ENCODE assay signal across 15 cellular contexts in the genomic region with DNA sequence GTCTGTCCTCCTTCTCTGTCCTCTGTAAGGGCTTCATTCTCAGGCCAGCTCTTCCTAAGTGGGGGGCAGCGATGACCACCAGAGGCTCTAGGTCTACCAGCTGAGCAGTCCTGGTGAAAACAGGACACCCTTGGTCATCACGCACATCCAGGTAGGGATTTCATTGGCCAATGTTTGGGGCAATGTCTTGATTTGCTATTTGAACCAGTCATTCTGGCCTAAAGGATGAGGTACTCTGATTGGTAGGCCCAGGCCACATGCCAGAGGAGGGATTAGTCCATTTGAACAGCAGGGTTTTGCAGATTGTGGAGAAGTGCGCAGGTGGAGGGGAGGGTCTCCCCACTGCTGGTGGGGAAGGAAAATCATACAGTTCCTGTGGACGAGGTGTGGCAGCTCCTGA. TPM values are rescaled to one million over a fixed set of nuclear protein-coding genes. Genes with fewer than 3 reads are reported as not detected.
DNase-seq lines count a peak whose midpoint lies in the region; ATAC-seq and TF ChIP-seq lines count a peak whose summit lies in the region.
"Had no signal": no experiment of that assay in that cellular context is flagged by ENCODE, and none has a peak within 500 bp of the region (broad histone marks: within the 10 kb centered on the region; RNA-seq: fewer than 3 reads in every experiment).

No MANE protein-coding gene starts in this region.

- H3K9ac ChIP-seq in Karpas-422 (ENCODE audit: low read length): no peak overlapping the region

- H3K27ac ChIP-seq in Karpas-422 (ENCODE audit: low read length): no peak overlapping the region
- H3K27ac ChIP-seq: A549, C4-2B had no signal

- H3K27me3 ChIP-seq in Karpas-422 (ENCODE audit: low read length): no peaks in the 10 kb centered on the region
- H3K27me3 ChIP-seq: BE2C had no signal

- H3K27ac Mint-ChIP-seq in natural killer cell treated with Interleukin-12 subunit alpha and Interleukin-12 subunit beta and Interleukin-15 and Interleukin-18, amount 100 ng/mL, for 72 hours: no peak overlapping the region
- H3K27ac Mint-ChIP-seq in natural killer cell: no peak overlapping the region
- peak overlapping the region; percentile 64 for H3K27ac Mint-ChIP-seq in nephron progenitor cell
- H3K27ac Mint-ChIP-seq: CD8-positive, alpha-beta T cell had no signal

- TF ChIP-seq CTCF in natural killer cell (IDR thresholded peaks at IDR 0.05) (no peak), nephron progenitor cell (IDR thresholded peaks at IDR 0.05) (no peak)

- H3K9me3 Mint-ChIP-seq in natural killer cell treated with Interleukin-12 subunit alpha and Interleukin-12 subunit beta and Interleukin-15 and Interleukin-18, amount 100 ng/mL, for 72 hours: no peaks in the 10 kb centered on the region
- no peaks in the 10 kb centered on the region for H3K9me3 Mint-ChIP-seq in natural killer cell
- no peaks in the 10 kb centered on the region for H3K9me3 Mint-ChIP-seq in nephron progenitor cell
- H3K9me3 Mint-ChIP-seq: CD8-positive, alpha-beta T cell had no signal

- H3K4me3 ChIP-seq in Karpas-422 (ENCODE audit: low read length): no peak overlapping the region
- H3K4me3 ChIP-seq: A549 had no signal

- H3K4me2 ChIP-seq in Karpas-422 (ENCODE audit: low read depth, low read length, poor library complexity, severe bottlenecking): peak overlapping the region; percentile 9
- H3K4me2 ChIP-seq: A549 had no signal

- no peaks in the 10 kb centered on the region for H3K4me1 Mint-ChIP-seq in natural killer cell treated with Interleukin-12 subunit alpha and Interleukin-12 subunit beta and Interleukin-15 and Interleukin-18, amount 100 ng/mL, for 72 hours (ENCODE audit: low read depth in 2 of 2)
- H3K4me1 Mint-ChIP-seq in natural killer cell (no peaks in the 10 kb centered on the region), nephron progenitor cell (peaks cover 31% of the 10 kb centered on the region)

- H2AFZ ChIP-seq in Karpas-422 (ENCODE audit: low read length): no peak overlapping the region

- H3K27me3 Mint-ChIP-seq in natural killer cell treated with Interleukin-12 subunit alpha and Interleukin-12 subunit beta and Interleukin-15 and Interleukin-18, amount 100 ng/mL, for 72 hours: no peaks in the 10 kb centered on the region
- H3K27me3 Mint-ChIP-seq in natural killer cell (ENCODE audit: low read depth in 2 of 2) (no peaks in the 10 kb centered on the region), nephron progenitor cell (ENCODE audit: low read depth, poor library complexity) (peaks cover 4% of the 10 kb centered on the region)

- H3K4me3 Mint-ChIP-seq in natural killer cell treated with Interleukin-12 subunit alpha and Interleukin-12 subunit beta and Interleukin-15 and Interleukin-18, amount 100 ng/mL, for 72 hours: no peak overlapping the region
- H3K4me3 Mint-ChIP-seq in natural killer cell: no peak overlapping the region
- H3K4me3 Mint-ChIP-seq in nephron progenitor cell: no peak overlapping the region
- H3K4me3 Mint-ChIP-seq: CD8-positive, alpha-beta T cell had no signal

- no peaks in the 10 kb centered on the region for H3K79me2 ChIP-seq in Karpas-422 (ENCODE audit: low read length)

- ATAC-seq in natural killer cell treated with Interleukin-12 subunit alpha and Interleukin-12 subunit beta and Interleukin-15 and Interleukin-18, amount 100 ng/mL, for 72 hours: no peak
- no peak for ATAC-seq in natural killer cell
- ATAC-seq: A549; CD8-positive, alpha-beta T cell; HCT116 had no signal

- H3K9me2 ChIP-seq in Karpas-422 (replicated peaks; ENCODE audit: insufficient read depth, low read length): no peaks in the 10 kb centered on the region

- no peaks in the 10 kb centered on the region for H3K36me3 Mint-ChIP-seq in natural killer cell treated with Interleukin-12 subunit alpha and Interleukin-12 subunit beta and Interleukin-15 and Interleukin-18, amount 100 ng/mL, for 72 hours
- no peaks in the 10 kb centered on the region for H3K36me3 Mint-ChIP-seq in natural killer cell
- no peaks in the 10 kb centered on the region for H3K36me3 Mint-ChIP-seq in nephron progenitor cell (ENCODE audit: low read depth)
- H3K36me3 Mint-ChIP-seq: CD8-positive, alpha-beta T cell had no signal

- peaks cover 8% of the 10 kb centered on the region for H3K4me1 ChIP-seq in Karpas-422 (ENCODE audit: low read length)

- peak; percentile 35 for DNase-seq in natural killer cell treated with Interleukin-12 subunit alpha and Interleukin-12 subunit beta and Interleukin-15 and Interleukin-18, amount 100 ng/mL, for 72 hours (ENCODE audit: low spot score)
- no peak for DNase-seq in natural killer cell
- no peak for DNase-seq in Karpas-422
- DNase-seq in nephron progenitor cell: no peak
- no peak for DNase-seq in NK-92 (lab: John Stamatoyannopoulos, UW; ENCODE audit: unreplicated experiment)
- DNase-seq in NCI-H2029 (lab: John Stamatoyannopoulos, UW): no peak
- DNase-seq in LoVo (ENCODE audit: low spot score): no peak
- DNase-seq: BE2C; CD8-positive, alpha-beta T cell; COR-L47; DND-41; GDM1 had no signal

- intact Hi-C loops in natural killer cell (cut with micrococcal nuclease): no loop called here

- no peaks in the 10 kb centered on the region for H3K36me3 ChIP-seq in Karpas-422 (ENCODE audit: insufficient read depth, low read length)
- H3K36me3 ChIP-seq: BE2C had no signal

- no peaks in the 10 kb centered on the region for H4K20me1 ChIP-seq in Karpas-422 (ENCODE audit: insufficient read depth, low read depth, low read length)

- no peaks in the 10 kb centered on the region for H3K9me3 ChIP-seq in Karpas-422 (ENCODE audit: low read length)
- H3K9me3 ChIP-seq: A549, BE2C had no signal

RNA-seq across cellular contexts. Expression of a gene that starts 57.3 kb away (rescaled TPM):
- 1 to 10 TPM; 3.4 to 7.9 TPM for total RNA-seq in natural killer cell treated with Interleukin-12 subunit alpha and Interleukin-12 subunit beta and Interleukin-15 and Interleukin-18, amount 100 ng/mL, for 72 hours
- total RNA-seq in natural killer cell: 1 to 10 TPM; 2.5 to 4.3 (median 2.8) TPM
- total RNA-seq in Karpas-422 (2014; rRNA removed; shearing (Covaris generic); ENCODE audit: low replicate concordance): 7.5 and 15.8 TPM in 2 replicates
